Comparison of ENCODE assay signal across 11 cellular contexts in the genomic region with DNA sequence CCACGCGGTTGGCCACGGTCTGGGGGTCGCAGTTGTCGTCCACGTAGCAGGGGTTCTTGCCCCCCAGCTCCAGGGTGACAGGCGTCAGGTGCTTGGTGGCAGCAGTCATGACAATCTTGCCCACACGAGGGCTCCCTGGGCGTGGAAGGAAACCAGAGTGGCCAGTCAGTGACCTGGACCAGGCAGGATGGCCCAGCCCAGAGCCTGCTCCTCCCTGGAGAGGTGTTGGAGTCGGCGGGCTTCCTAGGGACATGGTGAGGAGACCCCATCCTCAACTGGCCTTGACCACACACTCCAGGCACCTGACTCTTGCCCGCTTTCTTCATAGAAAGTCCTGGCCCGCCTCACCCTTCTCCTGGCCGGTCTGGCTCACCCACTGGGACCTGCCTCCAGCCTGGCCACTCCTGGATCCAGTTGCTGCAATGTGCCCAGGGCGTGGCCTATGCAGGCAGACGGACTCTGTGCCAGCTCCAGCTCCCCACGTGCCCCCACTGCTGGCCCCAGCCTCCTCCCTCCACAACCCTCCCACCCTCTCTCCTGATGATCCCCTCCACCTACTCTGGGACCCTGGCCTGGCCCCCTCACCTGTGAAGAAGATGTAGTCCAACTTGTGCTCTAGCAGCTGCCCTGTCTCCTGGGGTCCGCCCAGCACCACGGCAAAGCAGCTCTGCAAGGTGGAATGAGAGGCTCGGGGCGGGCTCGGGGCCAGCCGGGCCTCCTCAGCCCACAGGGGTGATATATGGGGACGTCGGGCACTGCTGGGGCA. TPM values are rescaled to one million over a fixed set of nuclear protein-coding genes. Genes with fewer than 3 reads are reported as not detected.
DNase-seq lines count a peak whose midpoint lies in the region; ATAC-seq, FAIRE-seq and TF ChIP-seq lines count a peak whose summit lies in the region.
"Had no signal": no experiment of that assay in that cellular context is flagged by ENCODE, and none has a peak within 500 bp of the region (broad histone marks: within the 10 kb centered on the region; RNA-seq: fewer than 3 reads in every experiment).

No MANE protein-coding gene starts in this region.

- no peaks in the 10 kb centered on the region for H4K20me1 ChIP-seq in neural progenitor cell (ENCODE audit: low read depth)

- H3K27me3 ChIP-seq in bronchial epithelial cell (ENCODE audit: control insufficient read depth, insufficient read depth, low read length) (no peaks in the 10 kb centered on the region), neural progenitor cell (no peaks in the 10 kb centered on the region)

- FAIRE-seq in bronchial epithelial cell (lab: Jason Lieb, UNC) = no peak

- DNase-seq in D341Med (ENCODE audit: low spot score) (peak; percentile 40), HT-29 (ENCODE audit: low spot score) (peak; percentile 75), bronchial epithelial cell (ENCODE audit: low read depth) (no peak), neural progenitor cell (ENCODE audit: low spot score) (no peak), NCI-H774 (lab: John Stamatoyannopoulos, UW) (no peak), hypothalamus (lab: John Stamatoyannopoulos, UW) (no peak)
- DNase-seq in activated CD4-positive, alpha-beta T cell treated with anti-CD3 and anti-CD28 coated beads, Interleukin-2, amount 10 ng/mL, durations not matched to agents 7 days and 5 days = no peak
- DNase-seq: activated CD4-positive, alpha-beta T cell treated with anti-CD3 and anti-CD28 coated beads for 1 hour had no signal

- no peaks in the 10 kb centered on the region for H3K27me3 Mint-ChIP-seq in neural progenitor cell (ENCODE audit: insufficient read depth, low read depth)
- H3K27me3 Mint-ChIP-seq in activated CD4-positive, alpha-beta T cell treated with anti-CD3 and anti-CD28 coated beads, Interleukin-2, amount 10 ng/mL, durations not matched to agents 7 days and 5 days = no peaks in the 10 kb centered on the region

- H3F3A ChIP-seq in neural progenitor cell (ENCODE audit: low read depth) = no peaks in the 10 kb centered on the region

- TF ChIP-seq CTCF in bronchial epithelial cell (IDR thresholded peaks at IDR 0.05; ENCODE audit: insufficient read depth, low read length, severe bottlenecking) (peak; percentile 55), neural progenitor cell (IDR thresholded peaks at IDR 0.05) (peak; percentile 29)

- H3K36me3 Mint-ChIP-seq in neural progenitor cell = no peaks in the 10 kb centered on the region
- H3K36me3 Mint-ChIP-seq in activated CD4-positive, alpha-beta T cell treated with anti-CD3 and anti-CD28 coated beads, Interleukin-2, amount 10 ng/mL, durations not matched to agents 7 days and 5 days (ENCODE audit: low read depth) = no peaks in the 10 kb centered on the region
- H3K36me3 Mint-ChIP-seq: activated naive CD4-positive, alpha-beta T cell treated with anti-CD3 and anti-CD28 coated beads, Interleukin-2, amount 50 U/mL, for 72 hours had no signal

- no peaks in the 10 kb centered on the region for H3K4me1 ChIP-seq in neural progenitor cell

- POLR2A ChIA-PET in activated CD4-positive, alpha-beta T cell treated with anti-CD3 and anti-CD28 coated beads, Interleukin-2, amount 10 ng/mL, durations not matched to agents 7 days and 5 days (lab: Charles Lee) = no interaction called here

- H3K9me3 ChIP-seq in neural progenitor cell (ENCODE audit: low read depth) = no peaks in the 10 kb centered on the region

- H3K9me3 Mint-ChIP-seq in neural progenitor cell = no peaks in the 10 kb centered on the region
- H3K9me3 Mint-ChIP-seq in activated CD4-positive, alpha-beta T cell treated with anti-CD3 and anti-CD28 coated beads, Interleukin-2, amount 10 ng/mL, durations not matched to agents 7 days and 5 days = no peaks in the 10 kb centered on the region
- H3K9me3 Mint-ChIP-seq: activated naive CD4-positive, alpha-beta T cell treated with anti-CD3 and anti-CD28 coated beads, Interleukin-2, amount 50 U/mL, for 72 hours had no signal

- H3K4me3 ChIP-seq in bronchial epithelial cell (ENCODE audit: low read depth, low read length) = no peak overlapping the region
- H3K4me3 ChIP-seq in neural progenitor cell = no peak overlapping the region

- no peaks in the 10 kb centered on the region for H3K4me1 Mint-ChIP-seq in neural progenitor cell
- no peaks in the 10 kb centered on the region for H3K4me1 Mint-ChIP-seq in activated CD4-positive, alpha-beta T cell treated with anti-CD3 and anti-CD28 coated beads, Interleukin-2, amount 10 ng/mL, durations not matched to agents 7 days and 5 days

- H3K79me2 ChIP-seq in neural progenitor cell (ENCODE audit: low read depth) = no peaks in the 10 kb centered on the region

- H3K27ac ChIP-seq in neural progenitor cell = no peak overlapping the region

- no peak for ATAC-seq in GM19035 (IDR thresholded peaks at IDR 0.05; ENCODE audit: unreplicated experiment)
- ATAC-seq: activated naive CD4-positive, alpha-beta T cell treated with anti-CD3 and anti-CD28 coated beads, Interleukin-2, amount 50 U/mL, for 72 hours had no signal

- H3K9ac ChIP-seq in neural progenitor cell = no peak overlapping the region

- H3K4me2 ChIP-seq in neural progenitor cell = no peak overlapping the region

- CTCF ChIA-PET in activated CD4-positive, alpha-beta T cell treated with anti-CD3 and anti-CD28 coated beads, Interleukin-2, amount 10 ng/mL, durations not matched to agents 7 days and 5 days (lab: Charles Lee) = no interaction called here

- no peak overlapping the region for H3K27ac Mint-ChIP-seq in neural progenitor cell
- H3K27ac Mint-ChIP-seq in activated CD4-positive, alpha-beta T cell treated with anti-CD3 and anti-CD28 coated beads, Interleukin-2, amount 10 ng/mL, durations not matched to agents 7 days and 5 days = no peak overlapping the region
- H3K27ac Mint-ChIP-seq: activated naive CD4-positive, alpha-beta T cell treated with anti-CD3 and anti-CD28 coated beads, Interleukin-2, amount 50 U/mL, for 72 hours had no signal

- no peaks in the 10 kb centered on the region for H3K36me3 ChIP-seq in bronchial epithelial cell (ENCODE audit: control insufficient read depth, insufficient read depth, low read length)
- H3K36me3 ChIP-seq in neural progenitor cell = no peaks in the 10 kb centered on the region

- no peak overlapping the region for H2AFZ ChIP-seq in neural progenitor cell (replicated peaks)

- H3K4me3 Mint-ChIP-seq in neural progenitor cell = no peak overlapping the region
- no peak overlapping the region for H3K4me3 Mint-ChIP-seq in activated CD4-positive, alpha-beta T cell treated with anti-CD3 and anti-CD28 coated beads, Interleukin-2, amount 10 ng/mL, durations not matched to agents 7 days and 5 days

RNA-seq across cellular contexts. Expression of a gene that starts 8.7 kb away (rescaled TPM):
- 1.1 TPM in 1 of 2 replicates, not detected in the other for total RNA-seq in HT-29 (2014; rRNA removed; shearing (Covaris generic))
- 17.9 and 73.4 TPM in 2 replicates for total RNA-seq in bronchial epithelial cell
- total RNA-seq in neural progenitor cell (ENCODE audit: low replicate concordance) = not detected in 2 replicates
- not detected for total RNA-seq in activated CD4-positive, alpha-beta T cell treated with anti-CD3 and anti-CD28 coated beads, Interleukin-2, amount 10 ng/mL, durations not matched to agents 7 days and 5 days
- total RNA-seq: activated naive CD4-positive, alpha-beta T cell treated with anti-CD3 and anti-CD28 coated beads, Interleukin-2, amount 50 U/mL, for 72 hours; glomerular endothelial cell had no signal

RNA-seq across cellular contexts. Expression of a gene that starts 15.2 kb away (rescaled TPM):
- 2.0 and 7.3 TPM in 2 replicates for total RNA-seq in HT-29 (2014; rRNA removed; shearing (Covaris generic))
- total RNA-seq in bronchial epithelial cell (not detected in 2 replicates), neural progenitor cell (ENCODE audit: low replicate concordance) (not detected in 2 replicates)
- total RNA-seq in activated CD4-positive, alpha-beta T cell treated with anti-CD3 and anti-CD28 coated beads, Interleukin-2, amount 10 ng/mL, durations not matched to agents 7 days and 5 days = under 1 TPM; 0.44 to 0.47 TPM
- total RNA-seq: glomerular endothelial cell had no signal

RNA-seq across cellular contexts. Expression of a gene that starts 26.2 kb away (rescaled TPM):
- total RNA-seq in HT-29 (2014; rRNA removed; shearing (Covaris generic)) = 2.2 and 5.4 TPM in 2 replicates
- total RNA-seq in bronchial epithelial cell = not detected in 2 replicates
- total RNA-seq in neural progenitor cell (ENCODE audit: low replicate concordance) = not detected in 2 replicates
- total RNA-seq in activated CD4-positive, alpha-beta T cell treated with anti-CD3 and anti-CD28 coated beads, Interleukin-2, amount 10 ng/mL, durations not matched to agents 7 days and 5 days = not detected
- total RNA-seq: activated naive CD4-positive, alpha-beta T cell treated with anti-CD3 and anti-CD28 coated beads, Interleukin-2, amount 50 U/mL, for 72 hours; glomerular endothelial cell had no signal

RNA-seq across cellular contexts. Expression of a gene that starts 36.0 kb away (rescaled TPM):
- total RNA-seq in HT-29 (2014; rRNA removed; shearing (Covaris generic)) = 60.0 and 72.9 TPM in 2 replicates
- 14.2 and 22.3 TPM in 2 replicates for total RNA-seq in bronchial epithelial cell
- 1.6 and 4.1 TPM in 2 replicates for total RNA-seq in neural progenitor cell (ENCODE audit: low replicate concordance)
- 1 to 10 TPM; 7.3 to 8.8 TPM for total RNA-seq in activated CD4-positive, alpha-beta T cell treated with anti-CD3 and anti-CD28 coated beads, Interleukin-2, amount 10 ng/mL, durations not matched to agents 7 days and 5 days

RNA-seq across cellular contexts. Expression of a gene that starts 59.0 kb away (rescaled TPM):
- total RNA-seq in HT-29 (2014; rRNA removed; shearing (Covaris generic)) = 384 and 431 TPM in 2 replicates
- 242 and 252 TPM in 2 replicates for total RNA-seq in bronchial epithelial cell
- total RNA-seq in neural progenitor cell (ENCODE audit: low replicate concordance) = 71.0 and 137 TPM in 2 replicates
- total RNA-seq in activated CD4-positive, alpha-beta T cell treated with anti-CD3 and anti-CD28 coated beads, Interleukin-2, amount 10 ng/mL, durations not matched to agents 7 days and 5 days = 100 to 1,000 TPM; 204 to 228 TPM

Comparison
In these comparisons a context has a peak if more than half of its experiments do, and no peak if none do; other contexts are left out.
1. DNase-seq: peak in D341Med (single experiment) and HT-29 (single experiment); none in bronchial epithelial cell (single experiment), neural progenitor cell (single experiment), activated CD4-positive, alpha-beta T cell treated with anti-CD3 and anti-CD28 coated beads, Interleukin-2, amount 10 ng/mL, durations not matched to agents 7 days and 5 days (single experiment), NCI-H774 (single experiment) and hypothalamus (0 of 51).